6 cellular contexts compared by ENCODE assay signal in genomic region chr2:135373702-135374101, GRCh38.
"Had no signal": no experiment of that assay in that cellular context is flagged by ENCODE, and none has a peak within 500 bp of the region (broad histone marks: within the 10 kb centered on the region; RNA-seq: fewer than 3 reads in every experiment).

No MANE protein-coding gene starts in this region.

- DNase-seq: IMR-90, KBM-7, KG1 had no signal

- H3K27ac ChIP-seq: HL-60, KMS-11 had no signal

- H3K4me2 ChIP-seq: KMS-11 had no signal

- FAIRE-seq: HTR-8/SVneo had no signal

- H3K9ac ChIP-seq: KMS-11 had no signal
